In the genomic region with DNA sequence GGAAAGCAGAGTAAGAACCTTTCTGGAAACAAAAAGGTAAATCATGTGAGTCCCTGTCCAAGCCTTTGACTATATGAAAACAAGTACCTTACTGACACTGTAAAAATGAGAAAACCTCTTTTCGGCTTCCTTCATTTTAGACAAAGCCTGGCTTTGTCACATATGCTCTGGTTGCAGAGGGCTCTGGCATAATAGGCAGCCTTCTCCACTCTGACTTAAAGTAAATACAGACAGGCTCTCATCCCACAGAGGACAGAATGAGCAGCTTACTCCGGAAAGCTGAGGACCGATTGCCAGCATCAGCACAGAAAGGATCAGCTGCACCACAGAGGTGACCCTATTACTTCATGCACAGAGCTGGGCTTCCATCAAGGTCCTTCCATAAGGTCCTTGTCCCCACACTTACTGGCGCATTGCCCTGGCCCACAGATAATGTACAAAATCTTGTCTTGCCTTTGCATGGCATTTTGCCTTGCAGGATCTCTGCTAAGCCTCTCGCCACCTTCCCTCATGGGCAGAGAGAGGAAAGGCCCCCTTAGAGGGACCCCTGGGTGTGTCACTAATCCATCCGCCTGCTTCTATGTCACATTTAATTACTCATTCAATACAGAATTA, we compare ENCODE assay signal across 1 cellular context.
TF ChIP-seq lines count a peak whose summit lies in the region.

No MANE protein-coding gene starts in this region.

TF ChIP-seq in GM23338, 12 proteins besides CTCF, POLR2A, EP300 and RAD21 (continued from another document):
- no peak for TF ChIP-seq ZNF462 (CRISPR knock-in tag; IDR thresholded peaks at IDR 0.05)
- TF ChIP-seq CREB1 (CRISPR knock-in tag; IDR thresholded peaks at IDR 0.05; ENCODE audit: low read depth): no peak
- TF ChIP-seq, protein P1, sequence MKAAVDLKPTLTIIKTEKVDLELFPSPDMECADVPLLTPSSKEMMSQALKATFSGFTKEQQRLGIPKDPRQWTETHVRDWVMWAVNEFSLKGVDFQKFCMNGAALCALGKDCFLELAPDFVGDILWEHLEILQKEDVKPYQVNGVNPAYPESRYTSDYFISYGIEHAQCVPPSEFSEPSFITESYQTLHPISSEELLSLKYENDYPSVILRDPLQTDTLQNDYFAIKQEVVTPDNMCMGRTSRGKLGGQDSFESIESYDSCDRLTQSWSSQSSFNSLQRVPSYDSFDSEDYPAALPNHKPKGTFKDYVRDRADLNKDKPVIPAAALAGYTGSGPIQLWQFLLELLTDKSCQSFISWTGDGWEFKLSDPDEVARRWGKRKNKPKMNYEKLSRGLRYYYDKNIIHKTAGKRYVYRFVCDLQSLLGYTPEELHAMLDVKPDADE (IDR thresholded peaks at IDR 0.05): no peak
- no peak for TF ChIP-seq JUNB (IDR thresholded peaks at IDR 0.05; ENCODE audit: unreplicated experiment)
